Comparison of ENCODE assay signal across 16 cellular contexts in the genomic region with DNA sequence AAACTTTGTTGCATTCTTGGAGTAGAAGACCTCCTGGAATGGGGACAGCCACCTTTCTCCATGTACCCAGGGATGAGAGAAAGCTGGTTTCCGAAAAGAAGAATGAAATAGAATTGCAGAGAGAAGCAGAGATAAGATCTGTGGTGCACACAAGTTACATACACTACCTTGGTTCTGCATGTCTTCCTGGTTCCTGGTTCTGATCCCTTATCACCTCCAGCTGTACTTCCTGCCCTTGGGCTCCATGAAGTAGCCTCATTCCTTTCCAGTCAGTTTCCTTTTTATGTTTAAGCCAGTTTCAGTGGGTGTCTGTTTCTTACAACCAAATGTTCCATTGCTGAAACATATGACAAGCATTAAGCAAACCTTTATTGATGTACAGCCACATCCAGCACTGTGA.
"Had no signal": no experiment of that assay in that cellular context is flagged by ENCODE, and none has a peak within 500 bp of the region (broad histone marks: within the 10 kb centered on the region; RNA-seq: fewer than 3 reads in every experiment).

No MANE protein-coding gene starts in this region.

- H3K27me3 ChIP-seq: brain microvascular endothelial cell, foreskin keratinocyte, right lobe of liver, spleen, upper lobe of left lung had no signal

- H3K27ac ChIP-seq: brain microvascular endothelial cell, coronary artery, foreskin keratinocyte, prostate gland, right lobe of liver, spleen, upper lobe of left lung had no signal

- H3K36me3 ChIP-seq: brain microvascular endothelial cell, prostate gland, right lobe of liver, upper lobe of left lung had no signal

- H3K4me3 ChIP-seq: coronary artery, prostate gland, right lobe of liver, spleen, upper lobe of left lung had no signal

- H3K9me3 ChIP-seq: prostate gland, right lobe of liver, spleen, upper lobe of left lung had no signal

- DNase-seq: activated CD4-positive, alpha-beta T cell treated with anti-CD3 and anti-CD28 coated beads, Interleukin-2, amount 10 ng/mL, durations not matched to agents 24 days and 14 days; activated CD4-positive, CD25-positive, alpha-beta regulatory T cell; activated naive CD4-positive, alpha-beta T cell; activated naive CD8-positive, alpha-beta T cell treated with anti-CD3 and anti-CD28 coated beads, Interleukin-2, amount 10 ng/mL, durations not matched to agents 7 days and 5 days; anterior cingulate cortex; brain microvascular endothelial cell; effector CD4-positive, alpha-beta T cell; glutamatergic neuron; hypothalamus; nucleus accumbens; right lobe of liver; spleen; upper lobe of left lung had no signal

- H3K4me1 ChIP-seq: foreskin keratinocyte, prostate gland, right lobe of liver, spleen had no signal

- ATAC-seq: foreskin keratinocyte, right lobe of liver had no signal
